16 cellular contexts compared by ENCODE assay signal in genomic region chr10:99451499-99451788, GRCh38. TPM values are rescaled to one million over a fixed set of nuclear protein-coding genes. Genes with fewer than 3 reads are reported as not detected.
A peak's percentile ranks its signal among the peaks of the same experiment; 100 is the strongest.
DNase-seq lines count a peak whose midpoint lies in the region; ATAC-seq and TF ChIP-seq lines count a peak whose summit lies in the region.
"Had no signal": no experiment of that assay in that cellular context is flagged by ENCODE, and none has a peak within 500 bp of the region (broad histone marks: within the 10 kb centered on the region; RNA-seq: fewer than 3 reads in every experiment).

No MANE protein-coding gene starts in this region.

- H3K27ac Mint-ChIP-seq in WTC11, result no peak overlapping the region
- no peak overlapping the region for H3K27ac Mint-ChIP-seq in osteocyte (ENCODE audit: unreplicated experiment)
- H3K27ac Mint-ChIP-seq: CD8-positive, alpha-beta T cell had no signal

- H3K27ac ChIP-seq in HEK293 (ENCODE audit: extremely low read depth, low read depth, low read length) (peak overlapping the region; percentile 51; the same call in 1 of the 2 replicates), iPS-20b (ENCODE audit: low read length) (no peak overlapping the region), parathyroid adenoma (no peak overlapping the region)
- H3K27ac ChIP-seq: BLaER1, SK-N-MC had no signal

- H3K4me3 ChIP-seq in HEK293 (ENCODE audit: low read depth, low read length), result no peak overlapping the region
- H3K4me3 ChIP-seq in iPS-20b (ENCODE audit: low read length), result peak overlapping the region; percentile 31
- H3K4me3 ChIP-seq in parathyroid adenoma (ENCODE audit: low read depth, low read length), result no peak overlapping the region
- H3K4me3 ChIP-seq: BLaER1, K562, SK-N-MC had no signal

- H3K9me3 Mint-ChIP-seq in WTC11 (no peaks in the 10 kb centered on the region), osteocyte (ENCODE audit: unreplicated experiment) (no peaks in the 10 kb centered on the region)
- H3K9me3 Mint-ChIP-seq: CD8-positive, alpha-beta T cell had no signal

- H3K36me3 Mint-ChIP-seq in WTC11 (no peaks in the 10 kb centered on the region), osteocyte (ENCODE audit: unreplicated experiment) (no peaks in the 10 kb centered on the region)
- H3K36me3 Mint-ChIP-seq: CD8-positive, alpha-beta T cell had no signal

- CTCF ChIA-PET in HEK293 (lab: Yijun Ruan, JAX) (interaction anchor here (0.5 to 5.3 kb wide), 6 partner anchors 16 to 161 kb away, joined by 3 to 39 read pairs (median 3); no protein-coding TSS in a partner anchor), WTC11 (lab: Charles Lee) (interaction anchor here (1.1 to 3.6 kb wide), 6 partner anchors 9 to 109 kb away, joined by 4 to 20 read pairs (median 6); no protein-coding TSS in a partner anchor)

- H3K27me3 ChIP-seq in iPS-20b (ENCODE audit: insufficient read depth, low read length) (no peaks in the 10 kb centered on the region; the same call in 1 of the 2 replicates), parathyroid adenoma (ENCODE audit: control insufficient read depth, insufficient read depth, low read length) (no peaks in the 10 kb centered on the region)
- H3K27me3 ChIP-seq: BLaER1 had no signal

- H3K36me3 ChIP-seq in HEK293 (ENCODE audit: control insufficient read depth in 2 of 2, insufficient read depth in 1 of 2, low read length in 2 of 2) (no peaks in the 10 kb centered on the region), iPS-20b (ENCODE audit: insufficient read depth, low read depth, low read length) (no peaks in the 10 kb centered on the region), parathyroid adenoma (ENCODE audit: control insufficient read depth, insufficient read depth, low read length) (no peaks in the 10 kb centered on the region)
- H3K36me3 ChIP-seq: BLaER1 had no signal

- H3K79me2 ChIP-seq in parathyroid adenoma, result no peaks in the 10 kb centered on the region

- no peak for TF ChIP-seq CTCF in HEK293 (tag by site-specific recombination; IDR thresholded peaks at IDR 0.05)
- TF ChIP-seq CTCF in WTC11 (IDR thresholded peaks at IDR 0.05), result no peak
- no peak for TF ChIP-seq CTCF in parathyroid adenoma (IDR thresholded peaks at IDR 0.05)
- TF ChIP-seq CTCF in osteocyte (IDR thresholded peaks at IDR 0.05), result no peak

- H3K4me3 Mint-ChIP-seq in WTC11, result peak overlapping the region; percentile 3; the same call in 1 of the 2 replicates
- H3K4me3 Mint-ChIP-seq in osteocyte (ENCODE audit: unreplicated experiment), result no peak overlapping the region
- H3K4me3 Mint-ChIP-seq: CD8-positive, alpha-beta T cell had no signal

- H3K9ac ChIP-seq in iPS-20b (ENCODE audit: low read depth, low read length), result no peak overlapping the region
- no peak overlapping the region for H3K9ac ChIP-seq in parathyroid adenoma
- H3K9ac ChIP-seq: BLaER1 had no signal

- peaks cover 28% of the 10 kb centered on the region for H3K4me1 ChIP-seq in HEK293 (ENCODE audit: control insufficient read depth, insufficient read depth, low read length)
- peaks cover 14% of the 10 kb centered on the region for H3K4me1 ChIP-seq in iPS-20b (ENCODE audit: insufficient read depth, low read length)
- peaks cover 7% of the 10 kb centered on the region for H3K4me1 ChIP-seq in parathyroid adenoma

- no peaks in the 10 kb centered on the region; the same call in 1 of the 2 replicates for H3K27me3 Mint-ChIP-seq in WTC11 (ENCODE audit: low read depth)
- H3K27me3 Mint-ChIP-seq in osteocyte (ENCODE audit: unreplicated experiment), result peaks cover 84% of the 10 kb centered on the region

- H3K4me2 ChIP-seq in parathyroid adenoma (ENCODE audit: low read length), result no peak overlapping the region
- H3K4me2 ChIP-seq: BLaER1 had no signal

- H3K4me1 Mint-ChIP-seq in WTC11 (peaks cover 23% of the 10 kb centered on the region), osteocyte (ENCODE audit: unreplicated experiment) (peaks cover 4% of the 10 kb centered on the region)

- H2AFZ ChIP-seq in parathyroid adenoma, result peak overlapping the region; percentile 20

- no peak for ATAC-seq in WTC11
- ATAC-seq: CD8-positive, alpha-beta T cell; K562 had no signal

- H3K9me3 ChIP-seq in HEK293 (ENCODE audit: control insufficient read depth, insufficient read depth, low read depth, low read length), result no peaks in the 10 kb centered on the region
- H3K9me3 ChIP-seq in iPS-20b (ENCODE audit: insufficient read depth, low read depth, low read length), result no peaks in the 10 kb centered on the region
- H3K9me3 ChIP-seq in parathyroid adenoma (ENCODE audit: control insufficient read depth, low read length), result no peaks in the 10 kb centered on the region
- H3K9me3 ChIP-seq: BLaER1 had no signal

- POLR2A ChIA-PET in HEK293 (lab: Yijun Ruan, JAX) (no interaction called here), WTC11 (lab: Charles Lee) (no interaction called here)

- DNase-seq in WTC11 (ENCODE audit: low spot score) (no peak), osteocyte (ENCODE audit: extremely low spot score, unreplicated experiment) (no peak), COLO829 (ENCODE audit: low spot score) (no peak)
- DNase-seq in activated CD4-positive, alpha-beta T cell treated with anti-CD3 and anti-CD28 coated beads, Interleukin-2, amount 50 U/mL, for 1 hour, result no peak
- DNase-seq: CD8-positive, alpha-beta T cell; DMS79; NCI-H1105 treated with DMSO at 0.1 percent for 48 hours; NCI-H1694 treated with DMSO at 0.1 percent for 48 hours; NCI-H774; SHP77 had no signal

TF ChIP-seq in HEK293, 187 proteins besides CTCF, POLR2A, EP300 and RAD21:
- peak; percentile 68; the same call in 1 of the 2 replicates for TF ChIP-seq MZF1 (tag by site-specific recombination; IDR thresholded peaks at IDR 0.05; ENCODE audit: borderline replicate concordance)
- no peak for TF ChIP-seq KLF7 (tag by site-specific recombination; IDR thresholded peaks at IDR 0.05; ENCODE audit: borderline replicate concordance)

TF ChIP-seq in WTC11, 78 proteins besides CTCF, POLR2A, EP300 and RAD21 (continues in another document):
- no peak for TF ChIP-seq RORB (CRISPR knock-in tag; IDR thresholded peaks at IDR 0.05)
- TF ChIP-seq EMX1 (CRISPR knock-in tag; IDR thresholded peaks at IDR 0.05), result no peak
- TF ChIP-seq ARID4B (CRISPR knock-in tag; IDR thresholded peaks at IDR 0.05; ENCODE audit: borderline replicate concordance), result no peak
- no peak for TF ChIP-seq TP53 (CRISPR knock-in tag; IDR thresholded peaks at IDR 0.05)
- no peak for TF ChIP-seq FOXP1 (CRISPR knock-in tag; IDR thresholded peaks at IDR 0.05; ENCODE audit: borderline replicate concordance)
- no peak for TF ChIP-seq SOX15 (CRISPR knock-in tag; IDR thresholded peaks at IDR 0.05)
- TF ChIP-seq MXD4 (CRISPR knock-in tag; IDR thresholded peaks at IDR 0.05; ENCODE audit: borderline replicate concordance), result no peak
- TF ChIP-seq ATF2 (CRISPR knock-in tag; IDR thresholded peaks at IDR 0.05; ENCODE audit: borderline replicate concordance, low read depth), result no peak
- no peak for TF ChIP-seq ZNF138 (CRISPR knock-in tag; conservative IDR thresholded peaks at IDR 0.05)
- no peak for TF ChIP-seq OVOL2 (CRISPR knock-in tag; IDR thresholded peaks at IDR 0.05; ENCODE audit: borderline replicate concordance)

RNA-seq across cellular contexts. Expression of gene GOT1, which starts 21.0 kb away (rescaled TPM):
- total RNA-seq in WTC11 (2021) (52.9 to 56.8 TPM (median 54.8 TPM) in 3 replicates), osteocyte (31.5 and 35.4 TPM in 2 replicates)
